ENCODE assay signal across 35 cellular contexts in the genomic region with DNA sequence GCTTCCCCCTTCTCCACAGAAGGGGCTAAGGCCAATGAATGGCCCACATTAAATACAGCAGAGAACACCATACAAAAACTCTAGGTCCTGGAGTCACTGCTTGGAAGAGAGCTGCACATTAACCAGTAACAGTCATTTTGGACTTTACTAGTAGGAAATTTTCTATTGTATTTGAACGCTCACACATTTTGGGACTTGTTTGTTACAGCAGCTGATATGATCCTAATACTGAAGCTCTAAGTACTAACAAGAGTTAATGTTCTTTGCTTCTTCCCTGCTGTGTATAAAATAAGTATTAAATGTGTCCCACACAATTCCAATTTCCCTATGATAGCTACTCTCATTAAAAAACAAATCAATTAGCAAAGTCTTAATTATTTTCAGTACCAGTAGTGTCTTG.
A peak's percentile ranks its signal among the peaks of the same experiment; 100 is the strongest.
DNase-seq lines count a peak whose midpoint lies in the region; ATAC-seq, FAIRE-seq and TF ChIP-seq lines count a peak whose summit lies in the region.
"Had no signal": no experiment of that assay in that cellular context is flagged by ENCODE, and none has a peak within 500 bp of the region (broad histone marks: within the 10 kb centered on the region; RNA-seq: fewer than 3 reads in every experiment).

No MANE protein-coding gene starts in this region.

- no peaks in the 10 kb centered on the region for H3K79me2 ChIP-seq in HepG2 (ENCODE audit: insufficient read depth, low read length)
- no peaks in the 10 kb centered on the region for H3K79me2 ChIP-seq in K562 (ENCODE audit: control insufficient read depth, insufficient read depth, low read length)

- no TSS peak for BruUV-seq in HepG2 (replicated peaks; lab: Mats Ljungman, UMichigan)
- BruUV-seq in K562 (replicated peaks; lab: Mats Ljungman, UMichigan) = no TSS peak

- H3K4me2 ChIP-seq in HepG2 (ENCODE audit: low read depth, low read length) (no peak overlapping the region), K562 (ENCODE audit: insufficient read depth, low read length) (no peak overlapping the region)
- H3K4me2 ChIP-seq: A549; BLaER1; BLaER1 treated with 17β-estradiol and CSF1 and Interleukin-3, amounts not matched to agents 10 nM and 100 nM had no signal

- DNase-seq in HepG2 (ENCODE audit: low spot score) = no peak
- no peak for DNase-seq in right lobe of liver
- DNase-seq in K562 (ENCODE audit: extremely low read depth in 1 of 4, low spot score in 3 of 4) = no peak
- no peak for DNase-seq in progenitor cell of endocrine pancreas (ENCODE audit: low spot score, unreplicated experiment)
- DNase-seq in urothelium cell line (ENCODE audit: low spot score) = no peak
- no peak for DNase-seq in kidney glomerular epithelial cell (lab: John Stamatoyannopoulos, UW)
- DNase-seq: 8988T; ACHN; AML-193; BE2C; C1 segment of cervical spinal cord; Caco-2; Calu3; CD4-positive, alpha-beta memory T cell; CD4-positive, alpha-beta T cell; CD4-positive, CD25-positive, alpha-beta regulatory T cell; CD8-positive, alpha-beta memory T cell; CD8-positive, alpha-beta T cell; COR-L47; DMS 273 treated with DMSO at 0.1 percent for 48 hours; DMS153; DMS53; DMS79; DMS79 treated with DMSO at 0.1 percent for 48 hours; DND-41; EL had no signal

- H3K4me1 ChIP-seq in HepG2 (ENCODE audit: insufficient read depth, low read length) (peaks cover 34% of the 10 kb centered on the region), right lobe of liver (peaks cover 0 to 11% (median 3%) of the 10 kb centered on the region in 4 donors), K562 (replicated peaks in 1 of 2; ENCODE audit: control insufficient read depth in 2 of 2, insufficient read depth in 2 of 2, low read length in 2 of 2) (no peaks in the 10 kb centered on the region)
- H3K4me1 ChIP-seq: BE2C, Caco-2 had no signal

- intact Hi-C loops in HepG2 (cut with micrococcal nuclease; ENCODE audit: unreplicated experiment) = loop anchor here (10.0 kb wide), 1 partner anchor 120 kb away; no protein-coding TSS in a partner anchor
- intact Hi-C loops in right lobe of liver (cut with DNase I) = no loop called here
- intact Hi-C loops in K562 (cut with micrococcal nuclease) = no loop called here

- TF ChIP-seq CTCF in HepG2 (CRISPR knock-in tag; IDR thresholded peaks at IDR 0.05) (no peak), right lobe of liver (IDR thresholded peaks at IDR 0.05) (no peak), K562 (IDR thresholded peaks at IDR 0.05 in 2 of 3, conservative IDR thresholded peaks at IDR 0.05 in 1 of 3; ENCODE audit: insufficient read depth in 2 of 3, low read depth in 1 of 3, low read length in 3 of 3) (no peak), progenitor cell of endocrine pancreas (IDR thresholded peaks at IDR 0.05; ENCODE audit: unreplicated experiment) (no peak)

- peaks cover 3% of the 10 kb centered on the region; the same call in 1 of the 2 replicates for H3K9me3 ChIP-seq in HepG2 (ENCODE audit: low read length)
- H3K9me3 ChIP-seq in right lobe of liver = no peaks in the 10 kb centered on the region
- H3K9me3 ChIP-seq in K562 (replicated peaks; ENCODE audit: control insufficient read depth, insufficient read depth, low read depth, low read length) = no peaks in the 10 kb centered on the region
- H3K9me3 ChIP-seq: BE2C had no signal

- H2AFZ ChIP-seq in HepG2 (ENCODE audit: low read length) (no peak overlapping the region), K562 (ENCODE audit: low read depth, low read length) (no peak overlapping the region)

- peak overlapping the region; percentile 63 for H3K27ac Mint-ChIP-seq in progenitor cell of endocrine pancreas
- H3K27ac Mint-ChIP-seq: B cell; CD4-positive, alpha-beta memory T cell; CD4-positive, alpha-beta T cell; CD4-positive, CD25-positive, alpha-beta regulatory T cell; CD8-positive, alpha-beta memory T cell; CD8-positive, alpha-beta T cell had no signal

- POLR2A ChIA-PET in HepG2 (lab: Yijun Ruan, JAX) = no interaction called here
- POLR2A ChIA-PET in K562 (lab: Yijun Ruan, JAX) = interaction anchor here (0.6 kb wide), 1 partner anchor 1230 kb away, joined by 3 read pairs; no protein-coding TSS in a partner anchor

- ATAC-seq in HepG2 (no peak), right lobe of liver (no peak), K562 (no peak)
- ATAC-seq: A549; CD8-positive, alpha-beta T cell had no signal

- H3K27me3 Mint-ChIP-seq in progenitor cell of endocrine pancreas = peaks cover 35% of the 10 kb centered on the region
- H3K27me3 Mint-ChIP-seq: CD4-positive, CD25-positive, alpha-beta regulatory T cell had no signal

- H3K4me3 Mint-ChIP-seq in progenitor cell of endocrine pancreas (ENCODE audit: low read depth) = no peak overlapping the region
- H3K4me3 Mint-ChIP-seq: B cell; CD14-positive monocyte; CD4-positive, alpha-beta memory T cell; CD4-positive, alpha-beta T cell; CD4-positive, CD25-positive, alpha-beta regulatory T cell; CD8-positive, alpha-beta memory T cell; CD8-positive, alpha-beta T cell had no signal

- H3K4me1 Mint-ChIP-seq in progenitor cell of endocrine pancreas (ENCODE audit: low read depth) = peaks cover 26% of the 10 kb centered on the region
- H3K4me1 Mint-ChIP-seq: B cell; CD14-positive monocyte; CD8-positive, alpha-beta memory T cell had no signal

- H4K20me1 ChIP-seq in HepG2 (ENCODE audit: insufficient read depth, low read length) (no peaks in the 10 kb centered on the region), K562 (replicated peaks; ENCODE audit: control insufficient read depth, insufficient read depth, low read length) (no peaks in the 10 kb centered on the region)
- H4K20me1 ChIP-seq: BLaER1; BLaER1 treated with 17β-estradiol and CSF1 and Interleukin-3, amounts not matched to agents 10 nM and 100 nM had no signal

- H3K36me3 Mint-ChIP-seq in progenitor cell of endocrine pancreas (ENCODE audit: insufficient read depth) = no peaks in the 10 kb centered on the region
- H3K36me3 Mint-ChIP-seq: CD14-positive monocyte; CD4-positive, CD25-positive, alpha-beta regulatory T cell; CD8-positive, alpha-beta memory T cell; CD8-positive, alpha-beta T cell had no signal

- H3K9ac ChIP-seq in HepG2 (ENCODE audit: insufficient read depth, low read depth, low read length) (no peak overlapping the region), K562 (ENCODE audit: insufficient read depth in 1 of 2, low read depth in 2 of 2, low read length in 2 of 2) (no peak overlapping the region)
- H3K9ac ChIP-seq: BLaER1; BLaER1 treated with 17β-estradiol and CSF1 and Interleukin-3, amounts not matched to agents 10 nM and 100 nM had no signal

- H3K9me1 ChIP-seq in K562 (ENCODE audit: control insufficient read depth, insufficient read depth, low read length) = no peaks in the 10 kb centered on the region

- CTCF ChIA-PET in HepG2 (lab: Yijun Ruan, JAX; ENCODE audit: low intra/inter-chr PET ratio, low total read pairs) = no interaction called here
- CTCF ChIA-PET in K562 (lab: Yijun Ruan, JAX; ENCODE audit: low intra/inter-chr PET ratio) = no interaction called here

- no peaks in the 10 kb centered on the region for H3K9me3 Mint-ChIP-seq in progenitor cell of endocrine pancreas (ENCODE audit: low read depth)

- FAIRE-seq in HepG2 (lab: Jason Lieb, UNC) (no peak), K562 (lab: Jason Lieb, UNC) (no peak), urothelium cell line (lab: Jason Lieb, UNC) (no peak)
- FAIRE-seq: A204.1, A549, D721Med had no signal

- TF ChIP-seq EP300 in HepG2 (IDR thresholded peaks at IDR 0.05; ENCODE audit: low read depth in 2 of 2, low read length in 2 of 2) (no peak), HepG2 (CRISPR knock-in tag; IDR thresholded peaks at IDR 0.05; ENCODE audit: borderline replicate concordance) (no peak), K562 (IDR thresholded peaks at IDR 0.05; ENCODE audit: low read length) (no peak)

- in situ Hi-C loops in HepG2 (cut with HindIII; ENCODE audit: extremely low pct_ligation_motif_present, low pct_unique_long_range_greater_than_20kb) (no loop called here), K562 (cut with MboI) (no loop called here)

- H3K27ac ChIP-seq in HepG2 (ENCODE audit: extremely low read length, insufficient read depth, low read length) (no peak overlapping the region), right lobe of liver (no peak overlapping the region), K562 (ENCODE audit: extremely low read depth, low read depth, low read length) (no peak overlapping the region)
- H3K27ac ChIP-seq: 22Rv1; A549; BLaER1; BLaER1 treated with 17β-estradiol and CSF1 and Interleukin-3, amounts not matched to agents 10 nM and 100 nM; C4-2B had no signal

- TF ChIP-seq RAD21 in HepG2 (CRISPR knock-in tag; IDR thresholded peaks at IDR 0.05) (no peak), K562 (CRISPR knock-in tag; conservative IDR thresholded peaks at IDR 0.05 in 1 of 2, IDR thresholded peaks at IDR 0.05 in 1 of 2) (no peak)

- TF ChIP-seq POLR2A in HepG2 (IDR thresholded peaks at IDR 0.05; ENCODE audit: insufficient read depth in 1 of 2, low read depth in 2 of 2, low read length in 2 of 2) (no peak), right lobe of liver (IDR thresholded peaks at IDR 0.05) (no peak), K562 (conservative IDR thresholded peaks at IDR 0.05) (no peak)

- WGBS in HepG2 (ENCODE audit: low lambda C conversion rate) = 79% methylated on average over 1 of the region's 1 CpG
- no CpG with 5 or more reads among the region's 1 CpG for WGBS in right lobe of liver (ENCODE audit: insufficient coverage, low coverage, low lambda C conversion rate, missing lambda C conversion rate)
- WGBS in K562 (ENCODE audit: insufficient coverage, low coverage, missing lambda C conversion rate) = 0% methylated on average over 1 of the region's 1 CpG

- H3K36me3 ChIP-seq in HepG2 (replicated peaks in 1 of 2; ENCODE audit: control insufficient read depth in 1 of 2, insufficient read depth in 2 of 2, low read length in 2 of 2) (no peaks in the 10 kb centered on the region), right lobe of liver (no peaks in the 10 kb centered on the region), K562 (ENCODE audit: control insufficient read depth, insufficient read depth, low read length) (no peaks in the 10 kb centered on the region)
- H3K36me3 ChIP-seq: BE2C; BLaER1; BLaER1 treated with 17β-estradiol and CSF1 and Interleukin-3, amounts not matched to agents 10 nM and 100 nM had no signal

- H3K4me3 ChIP-seq in HepG2 (replicated peaks in 1 of 3; ENCODE audit: insufficient read depth in 1 of 3, low read depth in 2 of 3, low read length in 3 of 3) (no peak overlapping the region), right lobe of liver (no peak overlapping the region), K562 (no peak overlapping the region)
- H3K4me3 ChIP-seq: A549; BLaER1; BLaER1 treated with 17β-estradiol and CSF1 and Interleukin-3, amounts not matched to agents 10 nM and 100 nM had no signal

- H3K27me3 ChIP-seq in HepG2 (ENCODE audit: control insufficient read depth in 1 of 2, insufficient read depth in 2 of 2, low read length in 2 of 2) (peaks cover 0 to 25% of the 10 kb centered on the region in 2 experiments; a peak in 3 of 5 replicates), right lobe of liver (no peaks in the 10 kb centered on the region), K562 (ENCODE audit: control insufficient read depth in 2 of 2, insufficient read depth in 2 of 2, low read length in 2 of 2) (peaks cover 10 to 12% of the 10 kb centered on the region in 2 experiments; a peak in 3 of 5 replicates)

TF ChIP-seq in HepG2, 621 proteins besides CTCF, POLR2A, EP300 and RAD21 (continues in another document):
- no peak for TF ChIP-seq ZNF230 (CRISPR knock-in tag; IDR thresholded peaks at IDR 0.05)
- TF ChIP-seq MIXL1 (CRISPR knock-in tag; IDR thresholded peaks at IDR 0.05) = no peak

TF ChIP-seq in K562, 482 proteins besides CTCF, POLR2A, EP300 and RAD21 (continues in another document):
- TF ChIP-seq ZNF282 (CRISPR knock-in tag; IDR thresholded peaks at IDR 0.05) = no peak
